In the genomic region with DNA sequence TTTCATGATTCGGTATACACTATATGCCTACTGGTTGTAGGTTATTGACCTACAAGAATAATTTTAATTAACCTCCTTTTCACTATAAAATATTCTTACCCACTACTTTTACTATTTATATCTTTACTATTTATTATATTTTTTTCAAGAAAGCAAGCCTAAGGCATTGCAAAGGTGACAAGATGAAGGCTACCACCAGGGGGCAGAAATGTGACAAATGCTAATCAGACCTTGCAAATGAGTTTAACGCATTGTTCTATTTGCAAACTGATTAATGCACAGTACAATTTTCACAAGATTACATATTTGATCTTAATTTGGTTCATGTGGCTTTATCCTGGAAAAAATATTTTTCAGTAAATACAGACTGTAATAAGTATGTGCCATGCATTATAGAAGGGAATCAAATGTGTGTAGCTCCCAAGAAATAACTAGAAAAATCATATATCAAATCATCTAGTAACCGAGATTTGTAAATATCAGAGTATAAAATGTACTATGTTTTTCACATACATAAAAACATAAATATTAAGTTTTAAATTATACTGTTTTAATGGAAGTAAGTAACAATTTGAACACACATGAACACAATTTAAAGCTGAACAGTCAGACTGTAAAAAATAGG, we compare ENCODE assay signal across 8 cellular contexts.
DNase-seq lines count a peak whose midpoint lies in the region; ATAC-seq, FAIRE-seq and TF ChIP-seq lines count a peak whose summit lies in the region.

No MANE protein-coding gene starts in this region.

- H3K27ac ChIP-seq in prostate gland, result no peak overlapping the region

- FAIRE-seq in A204.1 (lab: Jason Lieb, UNC), result peak; percentile 54

- no peak overlapping the region for H3K4me3 ChIP-seq in prostate gland

- no peaks in the 10 kb centered on the region for H3K9me3 Mint-ChIP-seq in activated T-helper 17 cell treated with anti-CD3 and anti-CD28 coated beads, Interleukin-2, amount 50 U/mL, for 72 hours

- peak; percentile 75 for TF ChIP-seq CTCF in GM10248 (IDR thresholded peaks at IDR 0.05; ENCODE audit: control extremely low read depth, extremely low read depth, low read depth, missing control alignments)
- peak in 3 of 4 experiments; percentile 41 to 67 (median 44) for TF ChIP-seq CTCF in prostate gland (IDR thresholded peaks at IDR 0.05)

- H3K27ac Mint-ChIP-seq in activated T-helper 17 cell treated with anti-CD3 and anti-CD28 coated beads, Interleukin-2, amount 50 U/mL, for 72 hours, result no peak overlapping the region

- WGBS in prostate gland, result 56% methylated on average over 3 of the region's 3 CpGs

- POLR2A ChIA-PET in GM10248 (lab: Yijun Ruan, JAX), result no interaction called here

- H3K9me3 ChIP-seq in prostate gland, result no peaks in the 10 kb centered on the region

- H3K4me3 Mint-ChIP-seq in activated T-helper 17 cell treated with anti-CD3 and anti-CD28 coated beads, Interleukin-2, amount 50 U/mL, for 72 hours, result no peak overlapping the region

- CTCF ChIA-PET in GM10248 (lab: Yijun Ruan, JAX), result interaction anchor here (0.7 to 3.2 kb wide), 13 partner anchors 11 to 440 kb away, joined by 3 to 48 read pairs (median 4); no protein-coding TSS in a partner anchor

- intact Hi-C loops in prostate gland (cut with DNase I), result no loop called here

- no peaks in the 10 kb centered on the region for H3K36me3 ChIP-seq in prostate gland

- H3K4me1 ChIP-seq in prostate gland (replicated peaks), result no peaks in the 10 kb centered on the region

- no peaks in the 10 kb centered on the region for H3K4me1 Mint-ChIP-seq in activated T-helper 17 cell treated with anti-CD3 and anti-CD28 coated beads, Interleukin-2, amount 50 U/mL, for 72 hours

- no peaks in the 10 kb centered on the region for H3K27me3 Mint-ChIP-seq in activated T-helper 17 cell treated with anti-CD3 and anti-CD28 coated beads, Interleukin-2, amount 50 U/mL, for 72 hours

- H3K27me3 ChIP-seq in prostate gland (replicated peaks; ENCODE audit: insufficient read depth), result no peaks in the 10 kb centered on the region

- TF ChIP-seq POLR2A in prostate gland (IDR thresholded peaks at IDR 0.05), result no peak

- peak; percentile 72 for ATAC-seq in HG02973 (IDR thresholded peaks at IDR 0.05; ENCODE audit: unreplicated experiment)
- ATAC-seq in activated T-helper 17 cell treated with anti-CD3 and anti-CD28 coated beads, Interleukin-2, amount 50 U/mL, for 72 hours (replicated peaks), result no peak

- DNase-seq in GM10248 (ENCODE audit: extremely low spot score) (peak; percentile 10), NCI-H526 (lab: John Stamatoyannopoulos, UW) (peak; percentile 34 to 73), fibroblast of the conjunctiva (ENCODE audit: low read depth) (peak; percentile 43), prostate gland (ENCODE audit: low spot score) (peak; percentile 16)
- peak; percentile 64 for DNase-seq in activated CD8-positive, alpha-beta memory T cell treated with anti-CD3 and anti-CD28 coated beads, Interleukin-2, amount 50 U/mL, for 48 hours

- H3K36me3 Mint-ChIP-seq in activated T-helper 17 cell treated with anti-CD3 and anti-CD28 coated beads, Interleukin-2, amount 50 U/mL, for 72 hours (ENCODE audit: low read depth), result no peaks in the 10 kb centered on the region

Comparison
In these comparisons a context has a peak if more than half of its experiments do, and no peak if none do; other contexts are left out.
1. DNase-seq: peak in every context shown above with its lines; median percentile 64 in activated CD8-positive, alpha-beta memory T cell treated with anti-CD3 and anti-CD28 coated beads, Interleukin-2, amount 50 U/mL, for 48 hours; 54 in NCI-H526; 43 in fibroblast of the conjunctiva; 16 in prostate gland; 10 in GM10248.